In genomic region chr14:97381309-97381708, GRCh38 we compare ENCODE assay signal across 1 cellular context.
TF ChIP-seq lines count a peak whose summit lies in the region.

No MANE protein-coding gene starts in this region.

TF ChIP-seq in HCT116, 20 proteins besides CTCF, POLR2A, EP300 and RAD21:
- TF ChIP-seq JUND (IDR thresholded peaks at IDR 0.05) (no peak), SRF (IDR thresholded peaks at IDR 0.05; ENCODE audit: low read depth) (no peak), CBX3 (IDR thresholded peaks at IDR 0.05; ENCODE audit: low read depth) (no peak), EZH2 (IDR thresholded peaks at IDR 0.05) (no peak), POLR2AphosphoS5 (IDR thresholded peaks at IDR 0.05; ENCODE audit: low read depth, low read length) (no peak), EGR1 (IDR thresholded peaks at IDR 0.05; ENCODE audit: low read depth) (no peak), ZFX (IDR thresholded peaks at IDR 0.05) (no peak), FOSL1 (IDR thresholded peaks at IDR 0.05; ENCODE audit: low read depth) (no peak), ELF1 (IDR thresholded peaks at IDR 0.05; ENCODE audit: borderline replicate concordance, low read depth) (no peak), ATF3 (IDR thresholded peaks at IDR 0.05) (no peak), ZBTB33 (IDR thresholded peaks at IDR 0.05; ENCODE audit: extremely low read depth, insufficient replicate concordance, low read length) (no peak)
